17 cellular contexts compared by ENCODE assay signal in genomic region chr1:86798608-86799291, GRCh38.
DNase-seq lines count a peak whose midpoint lies in the region; ATAC-seq lines count a peak whose summit lies in the region.
"Had no signal": no experiment of that assay in that cellular context is flagged by ENCODE, and none has a peak within 500 bp of the region (broad histone marks: within the 10 kb centered on the region; RNA-seq: fewer than 3 reads in every experiment).

No MANE protein-coding gene starts in this region.

- peaks cover 16 to 26% (median 18%) of the 10 kb centered on the region in 3 donors for H3K4me1 Mint-ChIP-seq in naive B cell
- H3K4me1 Mint-ChIP-seq: immature natural killer cell had no signal

- H3K4me3 Mint-ChIP-seq in naive B cell = peak overlapping the region in 5 of 8 donors; percentile 2 to 80 (median 24)
- H3K4me3 Mint-ChIP-seq: immature natural killer cell; stimulated activated naive CD8-positive, alpha-beta T cell treated with anti-CD3 and anti-CD28 coated beads, Interleukin-15, Interleukin-2, amounts not matched to agents 100 ng/mL and 50 ng/mL, for 24 hours had no signal

- ATAC-seq in GM18868 (IDR thresholded peaks at IDR 0.05; ENCODE audit: unreplicated experiment) (peak; percentile 78), GM21723 (IDR thresholded peaks at IDR 0.05; ENCODE audit: unreplicated experiment) (peak; percentile 75), HG03442 (IDR thresholded peaks at IDR 0.05; ENCODE audit: unreplicated experiment) (peak; percentile 63), naive B cell (ENCODE audit: low read depth in 2 of 2) (peak; percentile 72 to 84), HG03457 (IDR thresholded peaks at IDR 0.05; ENCODE audit: unreplicated experiment) (no peak)
- ATAC-seq: gastrocnemius medialis had no signal

- no peaks in the 10 kb centered on the region for H3K36me3 Mint-ChIP-seq in naive B cell
- H3K36me3 Mint-ChIP-seq: immature natural killer cell had no signal

- DNase-seq in naive B cell (no peak), NCI-H187 treated with DMSO at 0.1 percent for 48 hours (lab: John Stamatoyannopoulos, UW) (no peak), COR-L47 (lab: John Stamatoyannopoulos, UW) (no peak)
- DNase-seq: activated naive CD4-positive, alpha-beta T cell treated with anti-CD3 and anti-CD28 coated beads, Interleukin-2, amount 50 U/mL, for 16 hours; C1 segment of cervical spinal cord; gastrocnemius medialis; immature natural killer cell; mammary epithelial cell; MG63; NCI-H2029 treated with DMSO at 0.1 percent for 48 hours; NCI-H774; Right ventricle myocardium superior had no signal

- H3K27ac Mint-ChIP-seq in naive B cell = peak overlapping the region in 5 of 6 donors; percentile 51 to 81 (median 76)
- H3K27ac Mint-ChIP-seq: immature natural killer cell; stimulated activated naive CD8-positive, alpha-beta T cell treated with anti-CD3 and anti-CD28 coated beads, Interleukin-15, Interleukin-2, amounts not matched to agents 100 ng/mL and 50 ng/mL, for 24 hours had no signal

- peaks cover 0 to 11% (median 5%) of the 10 kb centered on the region in 7 donors for H3K9me3 Mint-ChIP-seq in naive B cell
- H3K9me3 Mint-ChIP-seq: immature natural killer cell had no signal

- no peaks in the 10 kb centered on the region for H3K27me3 Mint-ChIP-seq in naive B cell
- H3K27me3 Mint-ChIP-seq: stimulated activated naive CD8-positive, alpha-beta T cell treated with anti-CD3 and anti-CD28 coated beads, Interleukin-15, Interleukin-2, amounts not matched to agents 100 ng/mL and 50 ng/mL, for 24 hours had no signal
